In genomic region chr17:79192503-79193500, GRCh38 we compare ENCODE assay signal across 1 cellular context.
TF ChIP-seq lines count a peak whose summit lies in the region.

No MANE protein-coding gene starts in this region.

TF ChIP-seq in WTC11, 78 proteins besides CTCF, POLR2A, EP300 and RAD21 (continued from another document and continues in another):
- TF ChIP-seq, protein P1, sequence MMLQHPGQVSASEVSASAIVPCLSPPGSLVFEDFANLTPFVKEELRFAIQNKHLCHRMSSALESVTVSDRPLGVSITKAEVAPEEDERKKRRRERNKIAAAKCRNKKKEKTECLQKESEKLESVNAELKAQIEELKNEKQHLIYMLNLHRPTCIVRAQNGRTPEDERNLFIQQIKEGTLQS (CRISPR knock-in tag; conservative IDR thresholded peaks at IDR 0.05): no peak
- TF ChIP-seq ESRRA (CRISPR knock-in tag; IDR thresholded peaks at IDR 0.05; ENCODE audit: borderline replicate concordance) (peak; percentile 50; the same call in 1 of the 2 replicates), FOXJ3 (CRISPR knock-in tag; IDR thresholded peaks at IDR 0.05; ENCODE audit: borderline replicate concordance) (no peak), GTF2I (CRISPR knock-in tag; conservative IDR thresholded peaks at IDR 0.05) (no peak), FOXP4 (CRISPR knock-in tag; IDR thresholded peaks at IDR 0.05) (peak; percentile 77), CDX4 (CRISPR knock-in tag; IDR thresholded peaks at IDR 0.05; ENCODE audit: borderline replicate concordance) (no peak), ZNF121 (CRISPR knock-in tag; IDR thresholded peaks at IDR 0.05) (no peak), E2F4 (CRISPR knock-in tag; IDR thresholded peaks at IDR 0.05; ENCODE audit: borderline replicate concordance, low read depth) (0 out of 2 replicates have a peak, but pooled peaks have one; percentile 57), ZNF532 (CRISPR knock-in tag; IDR thresholded peaks at IDR 0.05; ENCODE audit: borderline replicate concordance) (no peak), MYBL2 (CRISPR knock-in tag; IDR thresholded peaks at IDR 0.05) (peak; percentile 83), IRF1 (CRISPR knock-in tag; IDR thresholded peaks at IDR 0.05) (no peak; the same call in 1 of the 2 replicates), AFF4 (CRISPR knock-in tag; IDR thresholded peaks at IDR 0.05; ENCODE audit: borderline replicate concordance) (no peak), ETV6 (CRISPR knock-in tag; IDR thresholded peaks at IDR 0.05) (peak; percentile 38; the same call in 1 of the 2 replicates), ELF4 (CRISPR knock-in tag; IDR thresholded peaks at IDR 0.05; ENCODE audit: low read depth) (no peak), NFYB (CRISPR knock-in tag; conservative IDR thresholded peaks at IDR 0.05; ENCODE audit: low read depth) (no peak), ZNF281 (CRISPR knock-in tag; IDR thresholded peaks at IDR 0.05) (peak; percentile 94)
- TF ChIP-seq, protein P2, sequence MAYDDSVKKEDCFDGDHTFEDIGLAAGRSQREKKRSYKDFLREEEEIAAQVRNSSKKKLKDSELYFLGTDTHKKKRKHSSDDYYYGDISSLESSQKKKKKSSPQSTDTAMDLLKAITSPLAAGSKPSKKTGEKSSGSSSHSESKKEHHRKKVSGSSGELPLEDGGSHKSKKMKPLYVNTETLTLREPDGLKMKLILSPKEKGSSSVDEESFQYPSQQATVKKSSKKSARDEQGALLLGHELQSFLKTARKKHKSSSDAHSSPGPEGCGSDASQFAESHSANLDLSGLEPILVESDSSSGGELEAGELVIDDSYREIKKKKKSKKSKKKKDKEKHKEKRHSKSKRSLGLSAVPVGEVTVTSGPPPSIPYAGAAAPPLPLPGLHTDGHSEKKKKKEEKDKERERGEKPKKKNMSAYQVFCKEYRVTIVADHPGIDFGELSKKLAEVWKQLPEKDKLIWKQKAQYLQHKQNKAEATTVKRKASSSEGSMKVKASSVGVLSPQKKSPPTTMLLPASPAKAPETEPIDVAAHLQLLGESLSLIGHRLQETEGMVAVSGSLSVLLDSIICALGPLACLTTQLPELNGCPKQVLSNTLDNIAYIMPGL (CRISPR knock-in tag; IDR thresholded peaks at IDR 0.05): 0 out of 2 replicates have a peak, but pooled peaks have one; percentile 45
- TF ChIP-seq, protein P3, sequence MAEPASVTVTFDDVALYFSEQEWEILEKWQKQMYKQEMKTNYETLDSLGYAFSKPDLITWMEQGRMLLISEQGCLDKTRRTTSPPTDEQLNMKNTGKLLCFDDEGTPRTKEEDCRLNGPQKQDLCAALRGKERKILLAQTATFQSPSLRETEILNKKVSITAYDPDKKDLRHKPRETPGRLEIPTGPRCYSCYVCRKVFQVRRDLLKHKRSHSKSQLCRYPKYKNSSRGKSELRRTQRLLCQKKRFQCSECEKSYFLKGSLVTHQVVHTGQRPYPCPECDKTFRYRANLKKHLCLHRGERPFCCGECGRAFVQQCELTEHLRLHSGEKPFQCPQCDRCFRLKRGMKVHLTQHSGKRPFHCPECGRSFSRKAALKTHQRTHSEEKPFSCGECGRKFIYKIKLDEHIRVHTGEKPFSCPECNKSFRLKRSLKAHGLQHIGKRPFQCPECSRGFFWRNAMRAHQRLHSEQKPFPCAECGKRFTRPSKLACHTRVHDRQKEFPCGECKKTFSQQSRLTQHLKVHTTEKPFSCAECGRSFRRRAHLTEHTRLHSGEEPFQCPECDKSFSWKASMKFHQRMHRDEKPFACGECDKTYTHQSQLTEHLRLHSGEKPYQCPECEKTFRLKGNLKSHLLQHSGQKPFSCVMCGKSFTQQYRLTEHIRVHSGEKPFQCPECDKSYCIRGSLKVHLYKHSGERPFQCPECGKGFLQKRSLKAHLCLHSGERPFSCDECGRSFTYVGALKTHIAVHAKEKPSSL (CRISPR knock-in tag; conservative IDR thresholded peaks at IDR 0.05): no peak
- TF ChIP-seq, protein P4, sequence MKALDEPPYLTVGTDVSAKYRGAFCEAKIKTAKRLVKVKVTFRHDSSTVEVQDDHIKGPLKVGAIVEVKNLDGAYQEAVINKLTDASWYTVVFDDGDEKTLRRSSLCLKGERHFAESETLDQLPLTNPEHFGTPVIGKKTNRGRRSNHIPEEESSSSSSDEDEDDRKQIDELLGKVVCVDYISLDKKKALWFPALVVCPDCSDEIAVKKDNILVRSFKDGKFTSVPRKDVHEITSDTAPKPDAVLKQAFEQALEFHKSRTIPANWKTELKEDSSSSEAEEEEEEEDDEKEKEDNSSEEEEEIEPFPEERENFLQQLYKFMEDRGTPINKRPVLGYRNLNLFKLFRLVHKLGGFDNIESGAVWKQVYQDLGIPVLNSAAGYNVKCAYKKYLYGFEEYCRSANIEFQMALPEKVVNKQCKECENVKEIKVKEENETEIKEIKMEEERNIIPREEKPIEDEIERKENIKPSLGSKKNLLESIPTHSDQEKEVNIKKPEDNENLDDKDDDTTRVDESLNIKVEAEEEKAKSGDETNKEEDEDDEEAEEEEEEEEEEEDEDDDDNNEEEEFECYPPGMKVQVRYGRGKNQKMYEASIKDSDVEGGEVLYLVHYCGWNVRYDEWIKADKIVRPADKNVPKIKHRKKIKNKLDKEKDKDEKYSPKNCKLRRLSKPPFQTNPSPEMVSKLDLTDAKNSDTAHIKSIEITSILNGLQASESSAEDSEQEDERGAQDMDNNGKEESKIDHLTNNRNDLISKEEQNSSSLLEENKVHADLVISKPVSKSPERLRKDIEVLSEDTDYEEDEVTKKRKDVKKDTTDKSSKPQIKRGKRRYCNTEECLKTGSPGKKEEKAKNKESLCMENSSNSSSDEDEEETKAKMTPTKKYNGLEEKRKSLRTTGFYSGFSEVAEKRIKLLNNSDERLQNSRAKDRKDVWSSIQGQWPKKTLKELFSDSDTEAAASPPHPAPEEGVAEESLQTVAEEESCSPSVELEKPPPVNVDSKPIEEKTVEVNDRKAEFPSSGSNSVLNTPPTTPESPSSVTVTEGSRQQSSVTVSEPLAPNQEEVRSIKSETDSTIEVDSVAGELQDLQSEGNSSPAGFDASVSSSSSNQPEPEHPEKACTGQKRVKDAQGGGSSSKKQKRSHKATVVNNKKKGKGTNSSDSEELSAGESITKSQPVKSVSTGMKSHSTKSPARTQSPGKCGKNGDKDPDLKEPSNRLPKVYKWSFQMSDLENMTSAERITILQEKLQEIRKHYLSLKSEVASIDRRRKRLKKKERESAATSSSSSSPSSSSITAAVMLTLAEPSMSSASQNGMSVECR (CRISPR knock-in tag; IDR thresholded peaks at IDR 0.05; ENCODE audit: borderline replicate concordance): peak; percentile 42; the same call in 1 of the 2 replicates
- TF ChIP-seq, protein P5, sequence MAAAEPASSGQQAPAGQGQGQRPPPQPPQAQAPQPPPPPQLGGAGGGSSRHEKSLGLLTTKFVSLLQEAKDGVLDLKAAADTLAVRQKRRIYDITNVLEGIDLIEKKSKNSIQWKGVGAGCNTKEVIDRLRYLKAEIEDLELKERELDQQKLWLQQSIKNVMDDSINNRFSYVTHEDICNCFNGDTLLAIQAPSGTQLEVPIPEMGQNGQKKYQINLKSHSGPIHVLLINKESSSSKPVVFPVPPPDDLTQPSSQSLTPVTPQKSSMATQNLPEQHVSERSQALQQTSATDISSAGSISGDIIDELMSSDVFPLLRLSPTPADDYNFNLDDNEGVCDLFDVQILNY (CRISPR knock-in tag; IDR thresholded peaks at IDR 0.05): 0 out of 2 replicates have a peak, but pooled peaks have one; percentile 35
